1 cellular context compared by ENCODE assay signal in genomic region chr2:10320575-10320931, GRCh38.
TF ChIP-seq lines count a peak whose summit lies in the region.

No MANE protein-coding gene starts in this region.

TF ChIP-seq in GM12878, 131 proteins besides CTCF, POLR2A, EP300 and RAD21 (continued from another document):
- TF ChIP-seq, protein P1, sequence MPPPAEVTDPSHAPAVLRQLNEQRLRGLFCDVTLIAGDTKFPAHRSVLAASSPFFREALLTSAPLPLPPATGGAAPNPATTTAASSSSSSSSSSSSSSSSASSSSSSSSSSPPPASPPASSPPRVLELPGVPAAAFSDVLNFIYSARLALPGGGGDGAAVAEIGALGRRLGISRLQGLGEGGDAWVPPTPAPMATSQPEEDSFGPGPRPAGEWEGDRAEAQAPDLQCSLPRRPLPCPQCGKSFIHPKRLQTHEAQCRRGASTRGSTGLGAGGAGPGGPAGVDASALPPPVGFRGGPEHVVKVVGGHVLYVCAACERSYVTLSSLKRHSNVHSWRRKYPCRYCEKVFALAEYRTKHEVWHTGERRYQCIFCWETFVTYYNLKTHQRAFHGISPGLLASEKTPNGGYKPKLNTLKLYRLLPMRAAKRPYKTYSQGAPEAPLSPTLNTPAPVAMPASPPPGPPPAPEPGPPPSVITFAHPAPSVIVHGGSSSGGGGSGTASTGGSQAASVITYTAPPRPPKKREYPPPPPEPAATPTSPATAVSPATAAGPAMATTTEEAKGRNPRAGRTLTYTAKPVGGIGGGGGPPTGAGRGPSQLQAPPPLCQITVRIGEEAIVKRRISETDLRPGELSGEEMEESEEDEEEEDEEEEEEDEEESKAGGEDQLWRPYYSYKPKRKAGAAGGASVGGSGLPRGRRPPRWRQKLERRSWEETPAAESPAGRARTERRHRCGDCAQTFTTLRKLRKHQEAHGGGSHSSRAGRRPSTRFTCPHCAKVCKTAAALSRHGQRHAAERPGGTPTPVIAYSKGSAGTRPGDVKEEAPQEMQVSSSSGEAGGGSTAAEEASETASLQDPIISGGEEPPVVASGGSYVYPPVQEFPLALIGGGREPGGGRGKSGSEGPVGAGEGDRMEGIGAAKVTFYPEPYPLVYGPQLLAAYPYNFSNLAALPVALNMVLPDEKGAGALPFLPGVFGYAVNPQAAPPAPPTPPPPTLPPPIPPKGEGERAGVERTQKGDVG (CRISPR knock-in tag; IDR thresholded peaks at IDR 0.05) = no peak
- TF ChIP-seq ZNF24 (IDR thresholded peaks at IDR 0.05) (peak; percentile 66), SIX5 (IDR thresholded peaks at IDR 0.05; ENCODE audit: low read depth, low read length, severe bottlenecking) (no peak)
